8 cellular contexts compared by ENCODE assay signal in genomic region chr2:39120521-39120770, GRCh38.
DNase-seq lines count a peak whose midpoint lies in the region; ATAC-seq and TF ChIP-seq lines count a peak whose summit lies in the region.

No MANE protein-coding gene starts in this region.

- TF ChIP-seq CTCF in 22Rv1 (IDR thresholded peaks at IDR 0.05) (peak; percentile 25; the same call in 1 of the 2 replicates), NB4 (IDR thresholded peaks at IDR 0.05; ENCODE audit: low read depth, low read length) (no peak), foreskin fibroblast (IDR thresholded peaks at IDR 0.05; ENCODE audit: low read depth, low read length) (no peak)

- H3K27ac ChIP-seq in 22Rv1, result peak overlapping the region; percentile 91
- peak overlapping the region; percentile 91 for H3K27ac ChIP-seq in substantia nigra (ENCODE audit: low read depth, low read length, poor library complexity, severe bottlenecking)

- DNase-seq in NB4 (ENCODE audit: low read depth) (no peak), foreskin fibroblast (no peak), substantia nigra (lab: John Stamatoyannopoulos, UW) (no peak), inferior parietal cortex (ENCODE audit: extremely low spot score) (no peak), SHP77 (lab: John Stamatoyannopoulos, UW) (no peak)
- DNase-seq in activated CD8-positive, alpha-beta memory T cell treated with anti-CD3 and anti-CD28 coated beads, Interleukin-2, amount 50 U/mL, for 48 hours, result no peak

- ATAC-seq in GM21423 (IDR thresholded peaks at IDR 0.05; ENCODE audit: unreplicated experiment), result peak; percentile 12

- no peak for TF ChIP-seq POLR2A in NB4 (IDR thresholded peaks at IDR 0.05; ENCODE audit: extremely low read depth, insufficient read length)

- H3K4me3 ChIP-seq in NB4 (ENCODE audit: low read depth, low read length) (peak overlapping the region; percentile 72), foreskin fibroblast (ENCODE audit: low read depth in 1 of 2, low read length in 2 of 2) (peak overlapping the region; percentile 84 to 95)
